In genomic region chr14:52299692-52300278, GRCh38 we compare ENCODE assay signal across 8 cellular contexts. TPM values are rescaled to one million over a fixed set of nuclear protein-coding genes. Genes with fewer than 3 reads are reported as not detected.
A peak's percentile ranks its signal among the peaks of the same experiment; 100 is the strongest.
DNase-seq lines count a peak whose midpoint lies in the region; ATAC-seq and TF ChIP-seq lines count a peak whose summit lies in the region.

No MANE protein-coding gene starts in this region.

- H3K27ac ChIP-seq in body of pancreas, result no peak overlapping the region
- H3K27ac ChIP-seq in tibial nerve, result no peak overlapping the region
- H3K27ac ChIP-seq in effector memory CD4-positive, alpha-beta T cell (ENCODE audit: insufficient read depth, low read length, poor library complexity, severe bottlenecking), result no peak overlapping the region

- H3K9me3 ChIP-seq in body of pancreas (no peaks in the 10 kb centered on the region), tibial nerve (no peaks in the 10 kb centered on the region)
- no peaks in the 10 kb centered on the region for H3K9me3 ChIP-seq in effector memory CD4-positive, alpha-beta T cell (ENCODE audit: control insufficient read depth, low read length)

- TF ChIP-seq CTCF in GM20000 (IDR thresholded peaks at IDR 0.05; ENCODE audit: extremely low read depth, missing control alignments) (peak; percentile 49), body of pancreas (IDR thresholded peaks at IDR 0.05) (peak; percentile 51 to 77 (median 61)), tibial nerve (IDR thresholded peaks at IDR 0.05) (peak; percentile 53 to 67 (median 59))

- DNase-seq in CD1c-positive myeloid dendritic cell (ENCODE audit: extremely low spot score), result peak; percentile 81
- peak; percentile 61 for DNase-seq in GM20000 (ENCODE audit: low spot score)
- DNase-seq in NCI-H345 treated with DMSO at 0.1 percent for 48 hours (lab: John Stamatoyannopoulos, UW; ENCODE audit: unreplicated experiment), result peak; percentile 50
- DNase-seq in body of pancreas, result peak in 1 of 4 donors; percentile 15
- DNase-seq in inferior parietal cortex (ENCODE audit: extremely low spot score), result peak; percentile 80
- peak in 1 of 2 donors; percentile 38 for DNase-seq in tibial nerve (ENCODE audit: low spot score in 2 of 2)
- no peak for DNase-seq in effector memory CD4-positive, alpha-beta T cell

- no peak for TF ChIP-seq POLR2A in body of pancreas (IDR thresholded peaks at IDR 0.05)
- TF ChIP-seq POLR2A in tibial nerve (IDR thresholded peaks at IDR 0.05), result no peak

- H3K27me3 ChIP-seq in body of pancreas (no peaks in the 10 kb centered on the region), tibial nerve (no peaks in the 10 kb centered on the region)
- H3K27me3 ChIP-seq in effector memory CD4-positive, alpha-beta T cell (replicated peaks; ENCODE audit: control insufficient read depth, insufficient read depth, low read length, poor library complexity, severe bottlenecking), result no peaks in the 10 kb centered on the region

- no peak overlapping the region for H3K4me3 ChIP-seq in body of pancreas
- no peak overlapping the region for H3K4me3 ChIP-seq in tibial nerve
- no peak overlapping the region for H3K4me3 ChIP-seq in effector memory CD4-positive, alpha-beta T cell (ENCODE audit: insufficient read depth, low read depth, low read length, poor library complexity, severe bottlenecking)

- peak; percentile 68 for ATAC-seq in body of pancreas
- no peak for ATAC-seq in GM21528 (IDR thresholded peaks at IDR 0.05; ENCODE audit: low FRiP score, unreplicated experiment)

- H3K36me3 ChIP-seq in body of pancreas (replicated peaks in 1 of 2; ENCODE audit: insufficient read depth in 1 of 2, low read depth in 2 of 2), result no peaks in the 10 kb centered on the region
- no peaks in the 10 kb centered on the region for H3K36me3 ChIP-seq in tibial nerve
- no peaks in the 10 kb centered on the region for H3K36me3 ChIP-seq in effector memory CD4-positive, alpha-beta T cell (ENCODE audit: control insufficient read depth, insufficient read depth, low read length)

- no peak for TF ChIP-seq EP300 in tibial nerve (IDR thresholded peaks at IDR 0.05)

- H3K4me1 ChIP-seq in body of pancreas (no peaks in the 10 kb centered on the region), tibial nerve (no peaks in the 10 kb centered on the region)
- H3K4me1 ChIP-seq in effector memory CD4-positive, alpha-beta T cell (ENCODE audit: control insufficient read depth, insufficient read depth, low read length, poor library complexity, severe bottlenecking), result peaks cover 12% of the 10 kb centered on the region

- intact Hi-C loops in body of pancreas (cut with DNase I), result loop anchor here (10.0 kb wide), 1 partner anchor 175 kb away; no protein-coding TSS in a partner anchor

RNA-seq across cellular contexts. Expression of gene PTGER2, which starts 14.3 kb away (rescaled TPM):
- 1 to 10 TPM in 1 of 2 donors, not detected in 1; 2.3 TPM for total RNA-seq in body of pancreas
- total RNA-seq in tibial nerve, result 10 to 100 TPM in 1 of 4 donors, 1 to 10 TPM in 3; 2.1 to 14.4 (median 4.0) TPM

RNA-seq across cellular contexts. Expression of gene PTGDR, which starts 32.3 kb away (rescaled TPM):
- total RNA-seq in body of pancreas (under 1 TPM in 1 of 2 donors, not detected in 1; 0.26 TPM), tibial nerve (1 to 10 TPM; 2.7 to 7.4 (median 6.4) TPM)

Comparison
In these comparisons a context has a peak if more than half of its experiments do, and no peak if none do; other contexts are left out.
1. DNase-seq: peak in CD1c-positive myeloid dendritic cell (single experiment), GM20000 (single experiment), NCI-H345 treated with DMSO at 0.1 percent for 48 hours (single experiment) and inferior parietal cortex (single experiment); none in effector memory CD4-positive, alpha-beta T cell (0 of 3).
2. Peak in every context shown above with its lines, with median percentiles within 50 percentile points of each other: CTCF ChIP-seq.